ENCODE assay signal across 22 cellular contexts in the genomic region with DNA sequence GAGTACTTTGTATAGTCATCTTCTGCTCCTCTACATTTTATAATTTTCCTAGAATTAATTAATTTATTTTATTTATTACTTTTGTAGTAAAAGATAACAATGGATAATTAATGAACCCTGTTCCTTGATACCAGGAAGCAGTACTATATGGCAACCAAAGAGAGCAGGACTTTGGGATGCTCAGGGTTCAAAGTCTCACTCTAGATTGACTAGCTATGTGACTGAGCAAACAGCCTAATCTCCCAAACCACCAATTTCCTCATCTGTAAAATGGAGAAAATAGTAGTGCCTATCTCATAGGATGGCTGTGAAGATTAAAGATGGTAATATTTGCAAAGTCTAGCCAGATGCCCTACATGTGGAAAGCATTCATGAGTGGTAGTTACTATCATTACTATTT.
"Had no signal": no experiment of that assay in that cellular context is flagged by ENCODE, and none has a peak within 500 bp of the region (broad histone marks: within the 10 kb centered on the region; RNA-seq: fewer than 3 reads in every experiment).

No MANE protein-coding gene starts in this region.

- DNase-seq: Kasumi-1, MM.1S, NCI-H1092 treated with DMSO at 0.1 percent for 48 hours, NCI-H1436, NCI-H187, NCI-H2029, NCI-H2081 treated with DMSO at 0.1 percent for 48 hours, NCI-H2171, NCI-H226, NCI-H446, NCI-H510A, NCI-H524 treated with DMSO at 0.1 percent for 48 hours, NCI-H69, NCI-H774, Right ventricle myocardium superior, RPMI8226, SIG-M5 had no signal

- H3K36me3 Mint-ChIP-seq: IgD-negative memory B cell had no signal

- H3K9me3 ChIP-seq: SJSA1 had no signal

- H3K36me3 ChIP-seq: SJSA1 had no signal

- H3K9ac ChIP-seq: KMS-11 had no signal

- H3K27ac Mint-ChIP-seq: IgD-negative memory B cell had no signal

- ATAC-seq: K562 had no signal

- H3K4me3 Mint-ChIP-seq: IgD-negative memory B cell had no signal

- H3K27me3 ChIP-seq: SJSA1 had no signal

- H3K4me1 Mint-ChIP-seq: IgD-negative memory B cell had no signal

- H3K27ac ChIP-seq: KMS-11, SJSA1, SK-N-MC had no signal

- H3K4me3 ChIP-seq: K562, SJSA1, SK-N-MC had no signal

- H3K4me1 ChIP-seq: SJSA1 had no signal
